11 cellular contexts compared by ENCODE assay signal in genomic region chr4:137609693-137610450, GRCh38.
DNase-seq lines count a peak whose midpoint lies in the region; ATAC-seq and TF ChIP-seq lines count a peak whose summit lies in the region.
"Had no signal": no experiment of that assay in that cellular context is flagged by ENCODE, and none has a peak within 500 bp of the region (broad histone marks: within the 10 kb centered on the region; RNA-seq: fewer than 3 reads in every experiment).

No MANE protein-coding gene starts in this region.

- H2AFZ ChIP-seq in ACC112 (ENCODE audit: low read length, unreplicated experiment) (peak overlapping the region; percentile 95), IMR-90 (replicated peaks; ENCODE audit: low read length, poor library complexity) (no peak overlapping the region)

- peak overlapping the region; percentile 10 to 91; a peak in 3 of 4 replicates for H4K8ac ChIP-seq in IMR-90 (ENCODE audit: low read depth in 2 of 2, low read length in 2 of 2)

- no peak overlapping the region for H2AK9ac ChIP-seq in IMR-90 (replicated peaks; ENCODE audit: low read depth, low read length, poor library complexity)

- 0 out of 2 replicates have a peak overlapping the region, but pooled peaks have one; percentile 74 for H2AK5ac ChIP-seq in IMR-90 (ENCODE audit: low read depth, low read length)

- TF ChIP-seq CTCF in IMR-90 (conservative IDR thresholded peaks at IDR 0.05; ENCODE audit: low read depth, low read length) (no peak), neural crest cell (conservative IDR thresholded peaks at IDR 0.05) (no peak), foreskin keratinocyte (conservative IDR thresholded peaks at IDR 0.05) (no peak)

- WGBS in IMR-90 (ENCODE audit: extremely low coverage in 2 of 2, insufficient read length in 1 of 2), 2 experiments, result no CpG with 5 or more reads among the region's 4 CpGs

- no peaks in the 10 kb centered on the region for H4K20me1 ChIP-seq in IMR-90 (ENCODE audit: insufficient read depth, low read length)

- H2BK5ac ChIP-seq in IMR-90 (ENCODE audit: low read depth, low read length, poor library complexity, severe bottlenecking), result peak overlapping the region; percentile 98

- peaks cover 16% of the 10 kb centered on the region for H3K9me3 Mint-ChIP-seq in neural crest cell
- H3K9me3 Mint-ChIP-seq in CD8-positive, alpha-beta memory T cell, result peaks cover 4 to 19% (median 6%) of the 10 kb centered on the region in 5 donors
- peaks cover 3% of the 10 kb centered on the region for H3K9me3 Mint-ChIP-seq in activated naive CD8-positive, alpha-beta T cell treated with anti-CD3 and anti-CD28 coated beads for 36 hours

- peak overlapping the region; percentile 87 for H3K4ac ChIP-seq in IMR-90 (ENCODE audit: low read depth, low read length)

- H3K79me2 ChIP-seq in ACC112 (ENCODE audit: control insufficient read depth, insufficient read depth, low read length, unreplicated experiment), result no peaks in the 10 kb centered on the region

- H3K14ac ChIP-seq in IMR-90 (replicated peaks; ENCODE audit: low read depth, low read length), result peak overlapping the region; percentile 79

- H2BK20ac ChIP-seq in IMR-90 (ENCODE audit: low read depth, low read length), result peak overlapping the region; percentile 89

- no peak for TF ChIP-seq RAD21 in IMR-90 (IDR thresholded peaks at IDR 0.05; ENCODE audit: low read length)

- H3K9ac ChIP-seq in IMR-90 (ENCODE audit: low read depth, low read length), result peak overlapping the region; percentile 61; the same call in 1 of the 2 replicates

- H4K5ac ChIP-seq in IMR-90 (ENCODE audit: low read depth, low read length), result peak overlapping the region; percentile 59

- peak overlapping the region; percentile 95 for H2BK120ac ChIP-seq in IMR-90 (ENCODE audit: low read depth, low read length)

- no peaks in the 10 kb centered on the region for H3K79me1 ChIP-seq in IMR-90 (ENCODE audit: low read depth in 1 of 2, low read length in 2 of 2)

- H3K27me3 Mint-ChIP-seq in neural crest cell (ENCODE audit: low read depth), result no peaks in the 10 kb centered on the region
- H3K27me3 Mint-ChIP-seq in CD8-positive, alpha-beta memory T cell, result no peaks in the 10 kb centered on the region
- H3K27me3 Mint-ChIP-seq in activated naive CD8-positive, alpha-beta T cell treated with anti-CD3 and anti-CD28 coated beads for 36 hours, result no peaks in the 10 kb centered on the region

- DNase-seq in IMR-90 (peak; percentile 78), fibroblast of peridontal ligament (ENCODE audit: extremely low read depth) (peak; percentile 68), neural crest cell (ENCODE audit: low read depth, low spot score) (no peak), foreskin keratinocyte (no peak)
- DNase-seq in CD8-positive, alpha-beta memory T cell, result no peak
- no peak for DNase-seq in activated naive CD8-positive, alpha-beta T cell treated with anti-CD3 and anti-CD28 coated beads for 36 hours
- DNase-seq: activated CD4-positive, CD25-positive, alpha-beta regulatory T cell; NCI-H2081 treated with DMSO at 0.1 percent for 48 hours; RPMI8226 had no signal

- H3K27me3 ChIP-seq in ACC112 (ENCODE audit: insufficient read depth, low read length) (no peaks in the 10 kb centered on the region), IMR-90 (ENCODE audit: control insufficient read depth, insufficient read depth, low read length) (no peaks in the 10 kb centered on the region), foreskin keratinocyte (no peaks in the 10 kb centered on the region)
- H3K27me3 ChIP-seq in CD8-positive, alpha-beta memory T cell (ENCODE audit: insufficient read depth, low read length, poor library complexity, severe bottlenecking), result no peaks in the 10 kb centered on the region

- H3K4me3 ChIP-seq in ACC112 (ENCODE audit: low read depth, low read length) (peak overlapping the region; percentile 49), IMR-90 (ENCODE audit: insufficient read depth, low read depth, low read length) (no peak overlapping the region)
- no peak overlapping the region for H3K4me3 ChIP-seq in CD8-positive, alpha-beta memory T cell (ENCODE audit: low read length)

- no peaks in the 10 kb centered on the region for H3K9me3 ChIP-seq in IMR-90 (ENCODE audit: control insufficient read depth, insufficient read depth, low read length)
- H3K9me3 ChIP-seq in CD8-positive, alpha-beta memory T cell (ENCODE audit: low read length), result no peaks in the 10 kb centered on the region

- in situ Hi-C loops in IMR-90 (cut with MboI; ENCODE audit: low sequenced_read_pairs), result no loop called here

- peak overlapping the region; percentile 58 for H3K4me3 Mint-ChIP-seq in neural crest cell
- H3K4me3 Mint-ChIP-seq in CD8-positive, alpha-beta memory T cell, result peak overlapping the region in 1 of 7 donors; percentile 13
- no peak overlapping the region for H3K4me3 Mint-ChIP-seq in activated naive CD8-positive, alpha-beta T cell treated with anti-CD3 and anti-CD28 coated beads for 36 hours

- intact Hi-C loops in IMR-90 (cut with micrococcal nuclease), result loop anchor here (1.0 to 5.0 kb wide), 3 partner anchors 42 to 78 kb away; partner anchors contain the start of gene PCDH18

- peaks cover 10% of the 10 kb centered on the region for H3K4me1 ChIP-seq in ACC112 (ENCODE audit: control insufficient read depth, insufficient read depth, low read length, unreplicated experiment)
- peaks cover 7% of the 10 kb centered on the region for H3K4me1 ChIP-seq in IMR-90 (ENCODE audit: control insufficient read depth, insufficient read depth, low read length)
- no peaks in the 10 kb centered on the region for H3K4me1 ChIP-seq in foreskin keratinocyte
- H3K4me1 ChIP-seq in CD8-positive, alpha-beta memory T cell (ENCODE audit: insufficient read depth, low read length), result no peaks in the 10 kb centered on the region

- TF ChIP-seq POLR2A in IMR-90 (IDR thresholded peaks at IDR 0.05; ENCODE audit: low read depth, low read length), result no peak

- BruUV-seq in IMR-90 (replicated peaks; lab: Mats Ljungman, UMichigan), result no TSS peak

- H3K9me1 ChIP-seq in IMR-90 (ENCODE audit: insufficient read depth, low read length), result peaks cover 1% of the 10 kb centered on the region; the same call in 1 of the 2 replicates

- H3K36me3 Mint-ChIP-seq in neural crest cell (ENCODE audit: low read depth), result peaks cover 7% of the 10 kb centered on the region
- no peaks in the 10 kb centered on the region for H3K36me3 Mint-ChIP-seq in CD8-positive, alpha-beta memory T cell
- no peaks in the 10 kb centered on the region for H3K36me3 Mint-ChIP-seq in activated naive CD8-positive, alpha-beta T cell treated with anti-CD3 and anti-CD28 coated beads for 36 hours

- dilution Hi-C loops in IMR-90 (cut with HindIII; ENCODE audit: low sequenced_read_pairs, unreplicated experiment), result no loop called here

- H3K56ac ChIP-seq in IMR-90 (ENCODE audit: extremely low read depth, insufficient read depth, low read length), result peak overlapping the region; percentile 96

- peak overlapping the region; percentile 47 for H4K91ac ChIP-seq in IMR-90 (ENCODE audit: insufficient read depth, low read depth, low read length)

- POLR2A ChIA-PET in IMR-90 (lab: Charles Lee; ENCODE audit: unreplicated experiment), result interaction anchor here (1.0 to 1.3 kb wide), 3 partner anchors 76 to 79 kb away, joined by 3 to 4 read pairs (median 3); partner anchors contain the start of gene PCDH18
- POLR2A ChIA-PET in CD8-positive, alpha-beta memory T cell (lab: Charles Lee), result no interaction called here

- peaks cover 47% of the 10 kb centered on the region for H3K4me1 Mint-ChIP-seq in neural crest cell
- H3K4me1 Mint-ChIP-seq in CD8-positive, alpha-beta memory T cell, result no peaks in the 10 kb centered on the region
- no peaks in the 10 kb centered on the region for H3K4me1 Mint-ChIP-seq in activated naive CD8-positive, alpha-beta T cell treated with anti-CD3 and anti-CD28 coated beads for 36 hours

- peak overlapping the region; percentile 88 for H3K18ac ChIP-seq in IMR-90 (ENCODE audit: low read depth, low read length)

- peak overlapping the region; percentile 82; the same call in 1 of the 2 replicates for H3K23ac ChIP-seq in IMR-90 (ENCODE audit: low read depth, low read length)

- CTCF ChIA-PET in IMR-90 (lab: Yijun Ruan, JAX), result no interaction called here
- CTCF ChIA-PET in CD8-positive, alpha-beta memory T cell (lab: Charles Lee), result no interaction called here

- ATAC-seq in IMR-90 (ENCODE audit: low read depth) (peak; percentile 86), foreskin keratinocyte (no peak), GM19023 (IDR thresholded peaks at IDR 0.05; ENCODE audit: unreplicated experiment) (no peak)

- H3K27ac Mint-ChIP-seq in neural crest cell (ENCODE audit: unreplicated experiment), result peak overlapping the region; percentile 93
- no peak overlapping the region for H3K27ac Mint-ChIP-seq in CD8-positive, alpha-beta memory T cell
- no peak overlapping the region for H3K27ac Mint-ChIP-seq in activated naive CD8-positive, alpha-beta T cell treated with anti-CD3 and anti-CD28 coated beads for 36 hours

- H3K4me2 ChIP-seq in IMR-90 (ENCODE audit: low read depth, low read length), result peak overlapping the region; percentile 67

- H3K27ac ChIP-seq in ACC112 (ENCODE audit: low read depth, low read length), result peak overlapping the region; percentile 62
- H3K27ac ChIP-seq in IMR-90 (ENCODE audit: insufficient read depth, low read length), result peak overlapping the region; percentile 97
- no peak overlapping the region for H3K27ac ChIP-seq in foreskin keratinocyte
- no peak overlapping the region for H3K27ac ChIP-seq in CD8-positive, alpha-beta memory T cell (ENCODE audit: low read depth, low read length)

- H2BK15ac ChIP-seq in IMR-90 (ENCODE audit: low read depth, low read length), result peak overlapping the region; percentile 62

- H3K36me3 ChIP-seq in ACC112 (ENCODE audit: insufficient read depth, low read length), result no peaks in the 10 kb centered on the region
- no peaks in the 10 kb centered on the region for H3K36me3 ChIP-seq in IMR-90 (ENCODE audit: control insufficient read depth, insufficient read depth, low read length)
- H3K36me3 ChIP-seq in CD8-positive, alpha-beta memory T cell (ENCODE audit: insufficient read depth, low read length), result no peaks in the 10 kb centered on the region

TF ChIP-seq in IMR-90, 13 proteins besides CTCF, POLR2A, EP300 and RAD21 (continues in another document):
- TF ChIP-seq RFX5 (IDR thresholded peaks at IDR 0.05; ENCODE audit: low read depth, low read length) (no peak), CHD1 (IDR thresholded peaks at IDR 0.05; ENCODE audit: low read depth, low read length) (no peak), USF2 (IDR thresholded peaks at IDR 0.05; ENCODE audit: low read depth, low read length) (no peak), CEBPB (IDR thresholded peaks at IDR 0.05; ENCODE audit: low read depth, low read length) (0 out of 2 replicates have a peak, but pooled peaks have one; percentile 4), BHLHE40 (IDR thresholded peaks at IDR 0.05; ENCODE audit: low read depth, low read length) (no peak), MAFK (IDR thresholded peaks at IDR 0.05; ENCODE audit: low read depth, low read length) (no peak)

Comparison
In these comparisons a context has a peak if more than half of its experiments do, and no peak if none do; other contexts are left out.
1. H3K27ac ChIP-seq: peak in ACC112 (single experiment) and IMR-90 (single experiment); none in foreskin keratinocyte (single experiment) and CD8-positive, alpha-beta memory T cell (single experiment).
2. DNase-seq: peak in IMR-90 (single experiment) and fibroblast of peridontal ligament (single experiment); none in neural crest cell (single experiment), foreskin keratinocyte (0 of 2), CD8-positive, alpha-beta memory T cell (0 of 5) and activated naive CD8-positive, alpha-beta T cell treated with anti-CD3 and anti-CD28 coated beads for 36 hours (single experiment).